Comparison of ENCODE assay signal across 2 cellular contexts in genomic region chr2:183069174-183069573, GRCh38.
TF ChIP-seq lines count a peak whose summit lies in the region.

No MANE protein-coding gene starts in this region.

TF ChIP-seq in HCT116, 20 proteins besides CTCF, POLR2A, EP300 and RAD21:
- TF ChIP-seq EZH2 (IDR thresholded peaks at IDR 0.05), result no peak
- no peak for TF ChIP-seq TCF7L2 (IDR thresholded peaks at IDR 0.05; ENCODE audit: borderline replicate concordance, extremely low read depth, insufficient read depth, insufficient read length)
- 0 out of 2 replicates have a peak, but pooled peaks have one; percentile 33 for TF ChIP-seq CBX3 (IDR thresholded peaks at IDR 0.05; ENCODE audit: low read depth)
- TF ChIP-seq JUND (IDR thresholded peaks at IDR 0.05), result no peak
- TF ChIP-seq ZFX (IDR thresholded peaks at IDR 0.05), result no peak
- TF ChIP-seq SRF (IDR thresholded peaks at IDR 0.05; ENCODE audit: low read depth), result no peak
- TF ChIP-seq YY1 (IDR thresholded peaks at IDR 0.05; ENCODE audit: extremely low read depth, insufficient replicate concordance, low read depth, low read length), result no peak

TF ChIP-seq in K562, 482 proteins besides CTCF, POLR2A, EP300 and RAD21:
- TF ChIP-seq SPI1 (IDR thresholded peaks at IDR 0.05; ENCODE audit: borderline replicate concordance, low read depth, low read length) (0 out of 2 replicates have a peak, but pooled peaks have one; percentile 9), TRIM24 (IDR thresholded peaks at IDR 0.05) (peak in 1 of 2 experiments; percentile 67; a peak in 2 of 4 replicates), PYGO2 (tag; IDR thresholded peaks at IDR 0.05) (no peak), TRIM28 (IDR thresholded peaks at IDR 0.05) (peak; percentile 97), CBX5 (IDR thresholded peaks at IDR 0.05; ENCODE audit: borderline replicate concordance, low read depth) (peak; percentile 95), ZBTB11 (CRISPR knock-in tag; IDR thresholded peaks at IDR 0.05) (no peak), XRCC3 (IDR thresholded peaks at IDR 0.05) (peak; percentile 70; the same call in 1 of the 2 replicates), USF1 (CRISPR knock-in tag; IDR thresholded peaks at IDR 0.05) (0 out of 2 replicates have a peak, but pooled peaks have one; percentile 1), ZNF280A (IDR thresholded peaks at IDR 0.05; ENCODE audit: low read depth, partially characterized antibody) (peak; percentile 85), TAF7 (tag; IDR thresholded peaks at IDR 0.05) (no peak), U2AF2 (optimal IDR thresholded peaks at IDR 0.05; ENCODE audit: low read depth, low read length) (no peak), ETV1 (tag; conservative IDR thresholded peaks at IDR 0.05; ENCODE audit: low read depth) (no peak), GABPA (tag; conservative IDR thresholded peaks at IDR 0.05; ENCODE audit: low read depth) (no peak), CBX1 (IDR thresholded peaks at IDR 0.05; ENCODE audit: low read depth) (peak; percentile 69; the same call in 1 of the 2 replicates), SAP30 (IDR thresholded peaks at IDR 0.05; ENCODE audit: borderline replicate concordance, insufficient read depth, low read depth, low read length, poor library complexity, severe bottlenecking) (no peak), CBX3 (IDR thresholded peaks at IDR 0.05; ENCODE audit: borderline replicate concordance in 1 of 2, low read length in 2 of 2) (peak in 1 of 2 experiments; percentile 98; a peak in 2 of 3 replicates), THRAP3 (IDR thresholded peaks at IDR 0.05; ENCODE audit: borderline replicate concordance) (no peak), FOS (IDR thresholded peaks at IDR 0.05; ENCODE audit: extremely low read depth, insufficient read length) (no peak)
